In the genomic region with DNA sequence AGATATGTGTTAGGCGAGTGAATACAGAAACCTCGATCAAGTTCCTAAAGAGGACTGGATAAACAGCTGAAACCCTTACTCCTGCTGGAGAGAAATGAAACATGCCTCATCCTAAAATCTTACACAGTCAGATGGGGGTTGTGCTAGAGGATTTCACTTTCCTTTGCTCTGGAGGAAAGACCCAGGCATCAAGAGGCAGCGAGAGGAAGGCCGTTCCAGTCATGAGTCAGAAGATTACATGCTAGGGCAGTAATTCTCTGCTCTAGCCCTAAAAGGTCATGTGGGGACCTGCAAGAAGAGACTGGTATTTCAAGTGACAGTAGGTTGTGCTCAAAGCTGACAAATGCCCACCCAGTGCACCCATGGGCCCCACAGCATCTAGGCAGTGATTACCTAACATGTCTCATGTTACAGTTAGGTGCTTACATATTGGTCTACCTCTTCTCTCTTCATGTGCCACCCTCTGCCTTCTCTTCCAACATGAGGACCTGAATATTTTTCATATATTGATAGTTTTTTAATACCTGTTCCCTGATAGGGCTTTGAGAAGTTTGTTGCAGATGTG, we compare ENCODE assay signal across 18 cellular contexts.
A peak's percentile ranks its signal among the peaks of the same experiment; 100 is the strongest.
DNase-seq lines count a peak whose midpoint lies in the region; ATAC-seq, FAIRE-seq and TF ChIP-seq lines count a peak whose summit lies in the region.
"Had no signal": no experiment of that assay in that cellular context is flagged by ENCODE, and none has a peak within 500 bp of the region (broad histone marks: within the 10 kb centered on the region; RNA-seq: fewer than 3 reads in every experiment).

No MANE protein-coding gene starts in this region.

- 50 to 61% methylated on average over 2 of the region's 4 CpGs for WGBS in mesodermal cell (ENCODE audit: insufficient coverage in 2 of 2), 2 experiments

- H3K4me1 ChIP-seq in mesodermal cell (ENCODE audit: control insufficient read depth, insufficient read depth, low read length, poor library complexity, severe bottlenecking), result peaks cover 9% of the 10 kb centered on the region
- H3K4me1 ChIP-seq in MM.1S (ENCODE audit: low read length), result no peaks in the 10 kb centered on the region
- H3K4me1 ChIP-seq: heart left ventricle had no signal

- H3K27ac ChIP-seq in mesodermal cell (ENCODE audit: low read depth, low read length, severe bottlenecking) (peak overlapping the region; percentile 11), MM.1S (ENCODE audit: low read length) (no peak overlapping the region)
- H3K27ac ChIP-seq: heart left ventricle had no signal

- H3F3A ChIP-seq in MM.1S (ENCODE audit: insufficient read depth, low read length), result no peaks in the 10 kb centered on the region

- TF ChIP-seq CTCF in bronchial epithelial cell (IDR thresholded peaks at IDR 0.05; ENCODE audit: insufficient read depth, low read length, severe bottlenecking) (no peak), GM13977 (IDR thresholded peaks at IDR 0.05; ENCODE audit: extremely low read depth, insufficient read depth, missing control alignments) (no peak), MM.1S (IDR thresholded peaks at IDR 0.05; ENCODE audit: low read length) (no peak)

- no peaks in the 10 kb centered on the region for H3K9me2 ChIP-seq in MM.1S (replicated peaks; ENCODE audit: insufficient read depth, low read length)

- no peak overlapping the region for H3K4me3 ChIP-seq in bronchial epithelial cell (ENCODE audit: low read depth, low read length)
- no peak overlapping the region for H3K4me3 ChIP-seq in mesodermal cell (ENCODE audit: extremely low read depth, insufficient read depth, low read length, poor library complexity, severe bottlenecking)
- H3K4me3 ChIP-seq in MM.1S (ENCODE audit: low read length), result no peak overlapping the region
- H3K4me3 ChIP-seq: heart left ventricle had no signal

- H3K27me3 ChIP-seq in bronchial epithelial cell (ENCODE audit: control insufficient read depth, insufficient read depth, low read length), result no peaks in the 10 kb centered on the region
- H3K27me3 ChIP-seq in MM.1S (replicated peaks; ENCODE audit: insufficient read depth, low read length), result no peaks in the 10 kb centered on the region

- peak; percentile 83 for FAIRE-seq in bronchial epithelial cell (lab: Jason Lieb, UNC)

- H2AFZ ChIP-seq in MM.1S (ENCODE audit: low read length), result no peak overlapping the region

- ATAC-seq in HG03432 (IDR thresholded peaks at IDR 0.05; ENCODE audit: unreplicated experiment), result no peak
- ATAC-seq: heart left ventricle; left colon; naive thymus-derived CD8-positive, alpha-beta T cell; right cardiac atrium; T-cell had no signal

- H3K4me2 ChIP-seq in MM.1S (ENCODE audit: low read depth, low read length), result no peak overlapping the region

- in situ Hi-C loops in GM13977 (cut with MboI; ENCODE audit: low pct_unique_long_range_greater_than_20kb, low sequenced_read_pairs, unreplicated experiment), result no loop called here

- H3K36me3 ChIP-seq in bronchial epithelial cell (ENCODE audit: control insufficient read depth, insufficient read depth, low read length), result no peaks in the 10 kb centered on the region
- H3K36me3 ChIP-seq in mesodermal cell (ENCODE audit: control insufficient read depth, insufficient read depth, low read length), result no peaks in the 10 kb centered on the region
- no peaks in the 10 kb centered on the region for H3K36me3 ChIP-seq in MM.1S (replicated peaks; ENCODE audit: insufficient read depth, low read length)
- H3K36me3 ChIP-seq: heart left ventricle had no signal

- H3K9me3 ChIP-seq in mesodermal cell (ENCODE audit: control insufficient read depth, low read length) (no peaks in the 10 kb centered on the region), MM.1S (replicated peaks; ENCODE audit: insufficient read depth, low read length) (no peaks in the 10 kb centered on the region)
- H3K9me3 ChIP-seq: heart left ventricle had no signal

- no peaks in the 10 kb centered on the region for H3K79me2 ChIP-seq in MM.1S (ENCODE audit: low read length)

- peak; percentile 12 for DNase-seq in EL
- peak; percentile 39 for DNase-seq in NCI-H82 (lab: John Stamatoyannopoulos, UW)
- peak; percentile 90 for DNase-seq in bronchial epithelial cell (ENCODE audit: low read depth)
- no peak for DNase-seq in HUDEP-2 (lab: John Stamatoyannopoulos, UW; ENCODE audit: unreplicated experiment in 76 of 76)
- DNase-seq in GM13977 (ENCODE audit: low spot score), result no peak
- DNase-seq in MM.1S, result no peak
- DNase-seq: activated CD4-positive, alpha-beta T cell treated with anti-CD3 and anti-CD28 coated beads for 4 hours; activated T-cell treated with anti-CD3 and anti-CD28 coated beads, Interleukin-2, amount 50 U/mL, for 48 hours; effector CD8-positive, alpha-beta T cell; H9; heart left ventricle; left colon; naive thymus-derived CD8-positive, alpha-beta T cell; NCI-H345; right cardiac atrium; T-cell had no signal

- no peaks in the 10 kb centered on the region for H4K20me1 ChIP-seq in MM.1S (ENCODE audit: insufficient read depth, low read length)

- no peak overlapping the region for H3K9ac ChIP-seq in MM.1S (ENCODE audit: low read length)

Comparison
In these comparisons a context has a peak if more than half of its experiments do, and no peak if none do; other contexts are left out.
1. DNase-seq: peak in EL (single experiment), NCI-H82 (single experiment) and bronchial epithelial cell (single experiment); none in HUDEP-2 (0 of 76), GM13977 (single experiment) and MM.1S (single experiment).